Comparison of ENCODE assay signal across 34 cellular contexts in the genomic region with DNA sequence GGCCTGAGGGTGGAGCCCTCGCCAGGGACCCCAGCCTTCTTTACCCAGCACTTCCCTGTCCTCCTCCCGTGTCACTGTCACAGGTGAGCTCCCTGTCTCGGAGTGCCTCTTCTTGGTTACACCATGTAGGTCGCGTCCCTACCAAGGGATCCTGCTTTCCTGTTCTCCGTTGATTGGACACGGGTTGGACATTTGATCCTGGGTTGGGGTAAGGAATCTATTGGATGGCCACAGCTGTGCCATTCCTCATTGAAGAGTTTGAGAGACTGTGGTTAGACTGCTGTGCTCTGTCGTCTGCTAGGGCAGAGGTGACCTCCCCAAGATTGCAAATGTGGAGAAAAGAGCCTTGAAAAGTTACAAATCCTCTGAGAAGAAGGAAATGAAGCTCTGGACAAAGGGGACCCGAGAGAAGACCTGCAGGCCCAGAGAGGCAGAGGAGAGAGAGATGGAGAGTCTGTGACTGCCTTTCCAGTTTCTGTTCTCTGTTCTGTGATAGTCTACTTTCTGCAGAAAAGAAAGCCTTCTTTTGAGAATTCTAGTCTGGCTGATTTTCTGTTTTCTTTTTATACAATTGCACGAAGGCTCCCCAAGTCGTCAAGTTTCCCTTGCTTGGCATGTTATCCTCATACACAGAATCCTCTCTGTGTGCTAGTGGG.
"Had no signal": no experiment of that assay in that cellular context is flagged by ENCODE, and none has a peak within 500 bp of the region (broad histone marks: within the 10 kb centered on the region; RNA-seq: fewer than 3 reads in every experiment).

No MANE protein-coding gene starts in this region.

- DNase-seq: activated CD4-positive, alpha-beta T cell treated with anti-CD3 and anti-CD28 coated beads for 1 hour; activated CD4-positive, alpha-beta T cell treated with anti-CD3 and anti-CD28 coated beads for 48 hours; activated CD4-positive, CD25-positive, alpha-beta regulatory T cell; activated CD8-positive, alpha-beta T cell treated with anti-CD3 and anti-CD28 coated beads for 36 hours; activated effector memory CD4-positive, alpha-beta T cell treated with anti-CD3 and anti-CD28 coated beads, Interleukin-2, amount 50 U/mL, for 16 hours; activated naive CD4-positive, alpha-beta T cell; activated naive CD4-positive, alpha-beta T cell treated with anti-CD3 and anti-CD28 coated beads, Interleukin-2, amount 50 U/mL, for 16 hours; activated naive CD8-positive, alpha-beta T cell treated with anti-CD3 and anti-CD28 coated beads, Interleukin-2, amount 10 ng/mL, durations not matched to agents 7 days and 5 days; activated T-cell treated with anti-CD3 and anti-CD28 coated beads, Interleukin-2, amount 50 U/mL, for 1 hour; activated T-cell treated with anti-CD3 and anti-CD28 coated beads, Interleukin-2, amount 50 U/mL, for 72 hours; body of pancreas; NCI-H1092 treated with DMSO at 0.1 percent for 48 hours; NCI-H1417; NCI-H146; NCI-H187; NCI-H2029 treated with DMSO at 0.1 percent for 48 hours; NCI-H2107; NCI-H2171 treated with DMSO at 0.1 percent for 48 hours; NCI-H2227 treated with DMSO at 0.1 percent for 48 hours; NCI-H446; NCI-H510A treated with DMSO at 0.1 percent for 48 hours; NCI-H526 treated with DMSO at 0.1 percent for 48 hours; NCI-H82; SHP77; SK-N-SH; T-helper 1 cell; T-helper 2 cell; T-helper 9 cell; WERI-Rb-1 had no signal

- H3K9ac ChIP-seq: SK-N-SH had no signal

- H3K27me3 Mint-ChIP-seq: activated CD8-positive, alpha-beta T cell treated with anti-CD3 and anti-CD28 coated beads for 36 hours; activated naive CD8-positive, alpha-beta T cell treated with anti-CD3 and anti-CD28 coated beads, Interleukin-2, amount 10 ng/mL, durations not matched to agents 7 days and 5 days had no signal

- H3K9me3 Mint-ChIP-seq: activated CD8-positive, alpha-beta T cell treated with anti-CD3 and anti-CD28 coated beads for 36 hours; activated T-helper 17 cell treated with anti-CD3 and anti-CD28 coated beads, Interleukin-2, amount 50 U/mL, for 72 hours had no signal

- H3K27ac Mint-ChIP-seq: activated CD8-positive, alpha-beta T cell treated with anti-CD3 and anti-CD28 coated beads for 36 hours; activated naive CD8-positive, alpha-beta T cell treated with anti-CD3 and anti-CD28 coated beads, Interleukin-2, amount 10 ng/mL, durations not matched to agents 7 days and 5 days; activated T-cell treated with anti-CD3 and anti-CD28 coated beads, Interleukin-2, amount 50 U/mL, for 72 hours; activated T-helper 17 cell treated with anti-CD3 and anti-CD28 coated beads, Interleukin-2, amount 50 U/mL, for 72 hours had no signal

- H3K36me3 ChIP-seq: breast epithelium, SJSA1, WERI-Rb-1 had no signal

- H3K4me3 ChIP-seq: body of pancreas, breast epithelium, SJSA1 had no signal

- H3K27me3 ChIP-seq: body of pancreas, breast epithelium, SJSA1 had no signal

- H3K4me1 ChIP-seq: body of pancreas, breast epithelium, SJSA1 had no signal

- H3K4me1 Mint-ChIP-seq: activated naive CD8-positive, alpha-beta T cell treated with anti-CD3 and anti-CD28 coated beads, Interleukin-2, amount 10 ng/mL, durations not matched to agents 7 days and 5 days; activated T-helper 17 cell treated with anti-CD3 and anti-CD28 coated beads, Interleukin-2, amount 50 U/mL, for 72 hours had no signal

- ATAC-seq: activated CD8-positive, alpha-beta T cell treated with anti-CD3 and anti-CD28 coated beads for 36 hours; activated T-cell treated with anti-CD3 and anti-CD28 coated beads, Interleukin-2, amount 50 U/mL, for 72 hours; activated T-helper 17 cell treated with anti-CD3 and anti-CD28 coated beads, Interleukin-2, amount 50 U/mL, for 72 hours; body of pancreas; Panc1 had no signal

- H3K4me3 Mint-ChIP-seq: activated CD8-positive, alpha-beta T cell treated with anti-CD3 and anti-CD28 coated beads for 36 hours; activated naive CD8-positive, alpha-beta T cell treated with anti-CD3 and anti-CD28 coated beads, Interleukin-2, amount 10 ng/mL, durations not matched to agents 7 days and 5 days; activated T-cell treated with anti-CD3 and anti-CD28 coated beads, Interleukin-2, amount 50 U/mL, for 72 hours; activated T-helper 17 cell treated with anti-CD3 and anti-CD28 coated beads, Interleukin-2, amount 50 U/mL, for 72 hours had no signal

- H3K9me3 ChIP-seq: body of pancreas, breast epithelium, SJSA1, SK-N-SH had no signal

- H3K36me3 Mint-ChIP-seq: activated naive CD8-positive, alpha-beta T cell treated with anti-CD3 and anti-CD28 coated beads, Interleukin-2, amount 10 ng/mL, durations not matched to agents 7 days and 5 days had no signal

- H3K4me2 ChIP-seq: SK-N-SH had no signal

- FAIRE-seq: astrocyte had no signal

- H3K27ac ChIP-seq: body of pancreas, breast epithelium, SJSA1, WERI-Rb-1 had no signal
